Comparison of ENCODE assay signal across 9 cellular contexts in the genomic region with DNA sequence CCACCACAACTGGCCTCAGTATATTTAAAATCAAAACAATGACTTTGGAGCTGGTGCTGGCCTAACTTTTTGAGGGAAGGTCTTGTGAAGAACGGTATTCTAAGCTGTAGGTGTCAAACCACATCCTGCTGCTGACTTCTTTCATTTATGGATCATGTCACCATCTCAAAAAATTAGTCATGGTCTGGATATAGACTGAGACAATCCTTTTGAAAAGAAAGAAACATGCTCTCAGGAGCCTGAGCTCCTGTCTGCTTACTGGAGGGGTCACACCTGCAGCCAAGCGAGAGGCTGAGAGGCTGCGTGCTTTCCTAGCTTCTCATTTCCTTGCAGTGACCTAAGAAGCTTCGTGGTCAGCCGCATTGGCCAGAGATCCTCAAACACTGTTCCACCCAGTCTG. TPM values are rescaled to one million over a fixed set of nuclear protein-coding genes. Genes with fewer than 3 reads are reported as not detected.
DNase-seq lines count a peak whose midpoint lies in the region; ATAC-seq, FAIRE-seq and TF ChIP-seq lines count a peak whose summit lies in the region.
"Had no signal": no experiment of that assay in that cellular context is flagged by ENCODE, and none has a peak within 500 bp of the region (broad histone marks: within the 10 kb centered on the region; RNA-seq: fewer than 3 reads in every experiment).

No MANE protein-coding gene starts in this region.

- FAIRE-seq in H54 (lab: Jason Lieb, UNC) = no peak

- peaks cover 21% of the 10 kb centered on the region for H3K4me1 Mint-ChIP-seq in activated naive CD4-positive, alpha-beta T cell treated with anti-CD3 and anti-CD28 coated beads, Interleukin-2, amount 10 ng/mL, durations not matched to agents 7 days and 5 days
- H3K4me1 Mint-ChIP-seq in stimulated activated memory B cell treated with anti-CD40 and anti-IgM and Interleukin-4, amounts not matched to agents 10 μg/mL and 1 μg/mL and 100 μg/mL, for 72 hours = peaks cover 6% of the 10 kb centered on the region

- no peak overlapping the region for H3K4me3 Mint-ChIP-seq in activated naive CD4-positive, alpha-beta T cell treated with anti-CD3 and anti-CD28 coated beads, Interleukin-2, amount 10 ng/mL, durations not matched to agents 7 days and 5 days
- no peak overlapping the region for H3K4me3 Mint-ChIP-seq in stimulated activated memory B cell treated with anti-CD40 and anti-IgM and Interleukin-4, amounts not matched to agents 10 μg/mL and 1 μg/mL and 100 μg/mL, for 72 hours

- peaks cover 10 to 20% of the 10 kb centered on the region in 2 donors for H3K4me1 ChIP-seq in thyroid gland

- intact Hi-C loops in thyroid gland (cut with DNase I) = no loop called here

- peak; percentile 80 for ATAC-seq in HG03354 (IDR thresholded peaks at IDR 0.05; ENCODE audit: poor library complexity, severe bottlenecking, unreplicated experiment)
- peak; percentile 70 for ATAC-seq in stimulated activated memory B cell treated with anti-CD40 and anti-IgM and Interleukin-4, amounts not matched to agents 10 μg/mL and 1 μg/mL and 100 μg/mL, for 72 hours

- DNase-seq in activated T-cell treated with anti-CD3 and anti-CD28 coated beads for 24 hours (ENCODE audit: low read depth) (peak; percentile 22), thyroid gland (no peak), H54 (ENCODE audit: insufficient read length, low spot score) (no peak), NCI-H2029 treated with DMSO at 0.1 percent for 48 hours (lab: John Stamatoyannopoulos, UW) (no peak)
- no peak for DNase-seq in activated T-cell treated with anti-CD3 and anti-CD28 coated beads, Interleukin-2, amount 50 U/mL, for 1 hour
- peak; percentile 39 for DNase-seq in activated naive CD4-positive, alpha-beta T cell treated with anti-CD3 and anti-CD28 coated beads, Interleukin-2, amount 10 ng/mL, durations not matched to agents 7 days and 5 days
- DNase-seq: NCI-H1105 treated with DMSO at 0.1 percent for 48 hours had no signal

- H3K27me3 ChIP-seq in thyroid gland = no peaks in the 10 kb centered on the region

- H3K36me3 ChIP-seq in thyroid gland = no peaks in the 10 kb centered on the region

- peak overlapping the region; percentile 53 for H3K27ac Mint-ChIP-seq in activated naive CD4-positive, alpha-beta T cell treated with anti-CD3 and anti-CD28 coated beads, Interleukin-2, amount 10 ng/mL, durations not matched to agents 7 days and 5 days
- no peak overlapping the region for H3K27ac Mint-ChIP-seq in stimulated activated memory B cell treated with anti-CD40 and anti-IgM and Interleukin-4, amounts not matched to agents 10 μg/mL and 1 μg/mL and 100 μg/mL, for 72 hours

- H3K36me3 Mint-ChIP-seq in activated naive CD4-positive, alpha-beta T cell treated with anti-CD3 and anti-CD28 coated beads, Interleukin-2, amount 10 ng/mL, durations not matched to agents 7 days and 5 days = no peaks in the 10 kb centered on the region
- no peaks in the 10 kb centered on the region for H3K36me3 Mint-ChIP-seq in stimulated activated memory B cell treated with anti-CD40 and anti-IgM and Interleukin-4, amounts not matched to agents 10 μg/mL and 1 μg/mL and 100 μg/mL, for 72 hours

- no peaks in the 10 kb centered on the region for H3K27me3 Mint-ChIP-seq in activated naive CD4-positive, alpha-beta T cell treated with anti-CD3 and anti-CD28 coated beads, Interleukin-2, amount 10 ng/mL, durations not matched to agents 7 days and 5 days
- H3K27me3 Mint-ChIP-seq in stimulated activated memory B cell treated with anti-CD40 and anti-IgM and Interleukin-4, amounts not matched to agents 10 μg/mL and 1 μg/mL and 100 μg/mL, for 72 hours = peaks cover 16% of the 10 kb centered on the region

- no peaks in the 10 kb centered on the region for H3K9me3 ChIP-seq in thyroid gland

- TF ChIP-seq CTCF in thyroid gland (IDR thresholded peaks at IDR 0.05) = no peak

- TF ChIP-seq POLR2A in thyroid gland (IDR thresholded peaks at IDR 0.05) = no peak
- no peak for TF ChIP-seq POLR2A in H54 (IDR thresholded peaks at IDR 0.05; ENCODE audit: low read depth, low read length)

- no peak overlapping the region for H3K27ac ChIP-seq in thyroid gland

- CTCF ChIA-PET in activated naive CD4-positive, alpha-beta T cell treated with anti-CD3 and anti-CD28 coated beads, Interleukin-2, amount 10 ng/mL, durations not matched to agents 7 days and 5 days (lab: Charles Lee) = interaction anchor here (1.1 to 2.3 kb wide), 3 partner anchors 78 to 121 kb away, joined by 3 to 8 read pairs (median 3); no protein-coding TSS in a partner anchor

- H3K4me3 ChIP-seq in thyroid gland (replicated peaks in 1 of 3) = no peak overlapping the region

- WGBS in thyroid gland, 2 donors = 81 to 88% methylated on average over 5 of the region's 5 CpGs

- H3K9me3 Mint-ChIP-seq in activated naive CD4-positive, alpha-beta T cell treated with anti-CD3 and anti-CD28 coated beads, Interleukin-2, amount 10 ng/mL, durations not matched to agents 7 days and 5 days = no peaks in the 10 kb centered on the region
- H3K9me3 Mint-ChIP-seq in stimulated activated memory B cell treated with anti-CD40 and anti-IgM and Interleukin-4, amounts not matched to agents 10 μg/mL and 1 μg/mL and 100 μg/mL, for 72 hours = no peaks in the 10 kb centered on the region

RNA-seq across cellular contexts. Expression of a gene that starts 55.2 kb away (rescaled TPM):
- 10 to 100 TPM; 11.1 to 26.1 (median 18.5) TPM for total RNA-seq in thyroid gland

Comparison
In these comparisons a context has a peak if more than half of its experiments do, and no peak if none do; other contexts are left out.
1. DNase-seq: peak in activated T-cell treated with anti-CD3 and anti-CD28 coated beads for 24 hours (single experiment) and activated naive CD4-positive, alpha-beta T cell treated with anti-CD3 and anti-CD28 coated beads, Interleukin-2, amount 10 ng/mL, durations not matched to agents 7 days and 5 days (single experiment); none in activated T-cell treated with anti-CD3 and anti-CD28 coated beads, Interleukin-2, amount 50 U/mL, for 1 hour (single experiment), thyroid gland (0 of 2), H54 (single experiment) and NCI-H2029 treated with DMSO at 0.1 percent for 48 hours (single experiment).